Comparison of ENCODE assay signal across 27 cellular contexts in genomic region chr4:52883707-52884669, GRCh38. TPM values are rescaled to one million over a fixed set of nuclear protein-coding genes. Genes with fewer than 3 reads are reported as not detected.
DNase-seq lines count a peak whose midpoint lies in the region; FAIRE-seq and TF ChIP-seq lines count a peak whose summit lies in the region.
"Had no signal": no experiment of that assay in that cellular context is flagged by ENCODE, and none has a peak within 500 bp of the region (broad histone marks: within the 10 kb centered on the region; RNA-seq: fewer than 3 reads in every experiment).

No MANE protein-coding gene starts in this region.

- no peak overlapping the region for H4K8ac ChIP-seq in H1 (ENCODE audit: extremely low read depth, insufficient read depth, low read length)

- peaks cover 25% of the 10 kb centered on the region for H3K9me3 Mint-ChIP-seq in nephron progenitor cell

- TF ChIP-seq RAD21 in H1 (IDR thresholded peaks at IDR 0.05 in 1 of 2, conservative IDR thresholded peaks at IDR 0.05 in 1 of 2; ENCODE audit: low read depth in 2 of 2, low read length in 2 of 2), result no peak

- H3K79me2 ChIP-seq in H1 (ENCODE audit: control insufficient read depth in 1 of 2, insufficient read depth in 2 of 2, low read length in 2 of 2), result no peaks in the 10 kb centered on the region

- no peak overlapping the region for H4K91ac ChIP-seq in H1 (replicated peaks; ENCODE audit: insufficient read length, low read length)

- no peak overlapping the region for H3K14ac ChIP-seq in H1 (ENCODE audit: insufficient read length)

- H3K4me3 ChIP-seq in HUES48 (ENCODE audit: low read depth, low read length) (no peak overlapping the region), H1 (ENCODE audit: extremely low read depth in 1 of 4, insufficient read depth in 2 of 4, low read depth in 3 of 4, low read length in 4 of 4) (no peak overlapping the region)
- H3K4me3 ChIP-seq: coronary artery, lower lobe of right lung, SK-N-MC, skin epidermis, testis had no signal

- TF ChIP-seq CTCF in H1 (IDR thresholded peaks at IDR 0.05; ENCODE audit: control extremely low read depth in 1 of 3, insufficient read depth in 1 of 3, low read depth in 1 of 3, low read length in 3 of 3) (no peak), nephron progenitor cell (IDR thresholded peaks at IDR 0.05) (no peak)

- H2BK12ac ChIP-seq in H1 (ENCODE audit: low read depth, low read length), result peak overlapping the region; percentile 75; the same call in 1 of the 2 replicates

- H2AK5ac ChIP-seq in H1 (ENCODE audit: low read depth, low read length), result no peak overlapping the region

- H3K27ac ChIP-seq in HUES48 (ENCODE audit: low read depth, low read length) (peak overlapping the region; percentile 82), H1 (ENCODE audit: low read depth, low read length) (no peak overlapping the region)
- H3K27ac ChIP-seq: coronary artery, lower lobe of right lung, SK-N-MC, skin epidermis, testis, VCaP had no signal

- POLR2A ChIA-PET in H1 (lab: Charles Lee; ENCODE audit: partially characterized antibody), result interaction anchor here (0.7 to 3.4 kb wide), 12 partner anchors 9 to 296 kb away, joined by 3 to 14 read pairs (median 4); no protein-coding TSS in a partner anchor

- no peaks in the 10 kb centered on the region for H3K36me3 ChIP-seq in HUES48 (ENCODE audit: control insufficient read depth, insufficient read depth, low read length)
- H3K36me3 ChIP-seq in H1 (ENCODE audit: control insufficient read depth in 2 of 4, insufficient read depth in 4 of 4, low read length in 3 of 4), result no peaks in the 10 kb centered on the region
- H3K36me3 ChIP-seq: lower lobe of right lung had no signal

- H2BK120ac ChIP-seq in H1 (replicated peaks; ENCODE audit: low read depth, low read length), result peak overlapping the region; percentile 50

- CTCF ChIA-PET in H1 (lab: Charles Lee; ENCODE audit: partially characterized antibody), result interaction anchor here (0.6 to 6.0 kb wide), 9 partner anchors 20 to 464 kb away, joined by 3 to 24 read pairs (median 4); no protein-coding TSS in a partner anchor

- H3K23ac ChIP-seq in H1 (ENCODE audit: insufficient read length), result no peak overlapping the region

- H3K27ac Mint-ChIP-seq in nephron progenitor cell, result peak overlapping the region; percentile 89
- H3K27ac Mint-ChIP-seq: activated CD4-positive, alpha-beta T cell treated with anti-CD3 and anti-CD28 coated beads, Interleukin-2, amount 10 ng/mL, durations not matched to agents 24 days and 14 days; activated naive CD4-positive, alpha-beta T cell treated with anti-CD3 and anti-CD28 coated beads for 36 hours had no signal

- DNase-seq in EH (ENCODE audit: low read depth) (peak; percentile 4), H1 (ENCODE audit: low read depth in 1 of 2, low spot score in 2 of 2) (no peak), nephron progenitor cell (no peak), GM19240 (ENCODE audit: insufficient read length, low spot score) (no peak)
- DNase-seq in activated naive CD4-positive, alpha-beta T cell treated with Interleukin-2 at 50 U/mL for 16 hours, result no peak
- no peak for DNase-seq in stimulated activated CD4-positive, alpha-beta T cell treated with anti-CD3 and anti-CD28 coated beads, Interleukin-15, amount 100 ng/mL, for 24 hours
- DNase-seq: activated CD4-positive, alpha-beta T cell treated with anti-CD3 and anti-CD28 coated beads, Interleukin-2, amount 10 ng/mL, durations not matched to agents 24 days and 14 days; activated naive CD4-positive, alpha-beta T cell treated with anti-CD3 and anti-CD28 coated beads for 36 hours; activated T-cell treated with anti-CD3 and anti-CD28 coated beads, Interleukin-2, amount 50 U/mL, for 48 hours; C1 segment of cervical spinal cord; Calu3; GOT3; Kasumi-1; lower lobe of right lung; NCI-H1694; NCI-H2171 treated with DMSO at 0.1 percent for 48 hours; NCI-H524 treated with DMSO at 0.1 percent for 48 hours; nucleus accumbens; RPMI8226; testis had no signal

- no peak overlapping the region for H2AFZ ChIP-seq in H1 (ENCODE audit: low read length)

- H2BK15ac ChIP-seq in H1 (ENCODE audit: low read length), result peak overlapping the region; percentile 5; the same call in 1 of the 2 replicates

- H3K4me1 Mint-ChIP-seq in nephron progenitor cell, result peaks cover 47% of the 10 kb centered on the region

- H3K4ac ChIP-seq in H1 (replicated peaks; ENCODE audit: insufficient read length, low read depth, low read length), result peak overlapping the region; percentile 10

- FAIRE-seq in H1 (lab: Jason Lieb, UNC), result no peak
- FAIRE-seq: keratinocyte had no signal

- H3K4me1 ChIP-seq in HUES48 (ENCODE audit: control insufficient read depth, insufficient read depth, low read length) (peaks cover 15% of the 10 kb centered on the region; the same call in 1 of the 2 replicates), H1 (replicated peaks in 1 of 4; ENCODE audit: control insufficient read depth in 3 of 4, insufficient read depth in 4 of 4, low read length in 3 of 4) (peaks cover 2 to 16% (median 9%) of the 10 kb centered on the region in 4 experiments; a peak in 5 of 7 replicates)
- H3K4me1 ChIP-seq: lower lobe of right lung, testis had no signal

- H2BK5ac ChIP-seq in H1 (ENCODE audit: low read depth, low read length), result no peak overlapping the region; the same call in 1 of the 2 replicates

- no peak for TF ChIP-seq EP300 in H1 (IDR thresholded peaks at IDR 0.05; ENCODE audit: borderline replicate concordance in 1 of 2, low read depth in 2 of 2, low read length in 2 of 2)

- H4K5ac ChIP-seq in H1 (ENCODE audit: insufficient read length, low read depth, low read length), result no peak overlapping the region

- H3K56ac ChIP-seq in H1 (replicated peaks; ENCODE audit: insufficient read length, low read depth, low read length), result no peak overlapping the region

- H3K79me1 ChIP-seq in H1 (ENCODE audit: low read depth, low read length), result no peaks in the 10 kb centered on the region

- H3K23me2 ChIP-seq in H1 (ENCODE audit: low read depth, low read length), result no peaks in the 10 kb centered on the region

- H3K9ac ChIP-seq in HUES48 (ENCODE audit: low read depth, low read length) (no peak overlapping the region), H1 (replicated peaks in 1 of 4; ENCODE audit: extremely low read depth in 1 of 4, low read depth in 3 of 4, low read length in 3 of 4) (no peak overlapping the region)

- H3K27me3 ChIP-seq in HUES48 (ENCODE audit: control insufficient read depth, insufficient read depth, low read length) (no peaks in the 10 kb centered on the region), H1 (replicated peaks in 1 of 4; ENCODE audit: control insufficient read depth in 3 of 4, extremely low read depth in 1 of 4, insufficient read depth in 3 of 4, low read length in 3 of 4) (no peaks in the 10 kb centered on the region)
- H3K27me3 ChIP-seq: testis had no signal

- 0 out of 2 replicates have a peak overlapping the region, but pooled peaks have one; percentile 19 for H3K18ac ChIP-seq in H1 (ENCODE audit: extremely low read depth, low read length)

- H2BK20ac ChIP-seq in H1 (ENCODE audit: low read length), result peak overlapping the region; percentile 93; the same call in 1 of the 2 replicates

- peaks cover 13% of the 10 kb centered on the region for H3K9me3 ChIP-seq in HUES48 (ENCODE audit: control insufficient read depth, insufficient read depth, low read length)
- no peaks in the 10 kb centered on the region for H3K9me3 ChIP-seq in H1 (ENCODE audit: insufficient read depth in 2 of 2, low read depth in 1 of 2, low read length in 1 of 2)
- H3K9me3 ChIP-seq: lower lobe of right lung, testis had no signal

- H4K20me1 ChIP-seq in H1 (replicated peaks in 1 of 2; ENCODE audit: control insufficient read depth in 1 of 2, insufficient read depth in 2 of 2, low read length in 2 of 2), result no peaks in the 10 kb centered on the region

- WGBS in H1 (ENCODE audit: extremely low coverage in 1 of 2, insufficient coverage in 1 of 2, insufficient read length in 1 of 2, insufficient replicate concordance in 2 of 2, low coverage in 1 of 2, low lambda C conversion rate in 2 of 2, missing lambda C conversion rate in 1 of 2), 2 experiments, result 88% methylated on average over 4 of the region's 4 CpGs; no CpG with 5 or more reads in 1 of the 2 experiments

- H3K36me3 Mint-ChIP-seq in nephron progenitor cell (ENCODE audit: low read depth), result peaks cover 31% of the 10 kb centered on the region

- H3K4me2 ChIP-seq in H1 (ENCODE audit: insufficient read depth in 1 of 2, low read depth in 2 of 2, low read length in 2 of 2), result no peak overlapping the region

- H3K4me3 Mint-ChIP-seq in nephron progenitor cell, result no peak overlapping the region
- H3K4me3 Mint-ChIP-seq: activated CD4-positive, alpha-beta T cell treated with anti-CD3 and anti-CD28 coated beads, Interleukin-2, amount 10 ng/mL, durations not matched to agents 24 days and 14 days; activated naive CD4-positive, alpha-beta T cell treated with anti-CD3 and anti-CD28 coated beads for 36 hours had no signal

- TF ChIP-seq POLR2A in H1 (IDR thresholded peaks at IDR 0.05; ENCODE audit: control extremely low read depth in 1 of 2, low read depth in 2 of 2, low read length in 2 of 2), result no peak

- no peaks in the 10 kb centered on the region for H3K27me3 Mint-ChIP-seq in nephron progenitor cell (ENCODE audit: low read depth, poor library complexity)
- H3K27me3 Mint-ChIP-seq: activated CD4-positive, alpha-beta T cell treated with anti-CD3 and anti-CD28 coated beads, Interleukin-2, amount 10 ng/mL, durations not matched to agents 24 days and 14 days had no signal

TF ChIP-seq in H1, 55 proteins besides CTCF, POLR2A, EP300 and RAD21 (continues in another document):
- TF ChIP-seq ATF3 (IDR thresholded peaks at IDR 0.05; ENCODE audit: insufficient read depth, low read depth, low read length) (no peak), SIX5 (IDR thresholded peaks at IDR 0.05; ENCODE audit: low read depth, low read length) (no peak), KDM1A (IDR thresholded peaks at IDR 0.05; ENCODE audit: borderline replicate concordance, low read length) (peak; percentile 93)
- TF ChIP-seq, protein P1, sequence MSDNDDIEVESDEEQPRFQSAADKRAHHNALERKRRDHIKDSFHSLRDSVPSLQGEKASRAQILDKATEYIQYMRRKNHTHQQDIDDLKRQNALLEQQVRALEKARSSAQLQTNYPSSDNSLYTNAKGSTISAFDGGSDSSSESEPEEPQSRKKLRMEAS (IDR thresholded peaks at IDR 0.05), result peak; percentile 53; the same call in 1 of the 2 replicates

RNA-seq across cellular contexts. Expression of gene RASL11B, which starts 21.9 kb away (rescaled TPM):
- total RNA-seq in H1 (2021; fragmentation: NEBNext Ultra II Directional; extraction: Animal tissue kit (Norgen Biotek cat#: 25700)), result 71.4 and 75.5 TPM in 2 replicates
- 43.4 and 49.8 TPM in 2 replicates for polyA plus RNA-seq in H1 (2011; rRNA removed)
- polyA plus RNA-seq in H1 (2011; cell fraction: cytosol; rRNA removed), result 56.0 TPM
- 36.6 TPM for polyA plus RNA-seq in H1 (2011; cell fraction: nucleus; rRNA removed)
- 38.7 to 54.6 TPM (median 48.5 TPM) in 4 replicates for polyA plus RNA-seq in H1 (2012, experiment 1 of 2)
- polyA plus RNA-seq in H1 (2012, experiment 2 of 2), result 63.2 TPM
- polyA plus RNA-seq in H1 (2013, experiment 1 of 2), result 69.8 TPM
- 72.4 TPM for polyA plus RNA-seq in H1 (2013, experiment 2 of 2)
- 63.6 and 88.9 TPM in 2 replicates for polyA minus RNA-seq in H1 (2011; rRNA and poly(A)+ RNA removed)
- polyA minus RNA-seq in H1 (2011; cell fraction: cytosol; rRNA and poly(A)+ RNA removed), result 42.1 TPM
- polyA minus RNA-seq in H1 (2011; cell fraction: nucleus; rRNA and poly(A)+ RNA removed), result 63.3 TPM
- total RNA-seq: pulmonary artery endothelial cell had no signal
